30 cellular contexts compared by ENCODE assay signal in genomic region chr11:114283422-114283821, GRCh38. TPM values are rescaled to one million over a fixed set of nuclear protein-coding genes. Genes with fewer than 3 reads are reported as not detected.
"Had no signal": no experiment of that assay in that cellular context is flagged by ENCODE, and none has a peak within 500 bp of the region (broad histone marks: within the 10 kb centered on the region; RNA-seq: fewer than 3 reads in every experiment).

No MANE protein-coding gene starts in this region.

- ATAC-seq: activated naive CD8-positive, alpha-beta T cell treated with anti-CD3 and anti-CD28 coated beads, Interleukin-2, amount 50 U/mL, for 24 hours; activated T-cell treated with anti-CD3 and anti-CD28 coated beads, Interleukin-2, amount 50 U/mL, for 4 hours; body of pancreas; effector memory CD8-positive, alpha-beta T cell; gastroesophageal sphincter; WTC11 had no signal

- H3K27ac ChIP-seq: adrenal gland, body of pancreas, epithelial cell of prostate had no signal

- H3K36me3 Mint-ChIP-seq: activated naive CD4-positive, alpha-beta T cell treated with anti-CD3 and anti-CD28 coated beads, Interleukin-2, amount 50 U/mL, for 24 hours; activated naive CD8-positive, alpha-beta T cell treated with anti-CD3 and anti-CD28 coated beads for 36 hours; WTC11 had no signal

- H3K27ac Mint-ChIP-seq: activated CD4-positive, alpha-beta memory T cell treated with anti-CD3 and anti-CD28 coated beads, Interleukin-2, amount 10 ng/mL, durations not matched to agents 7 days and 5 days; activated CD4-positive, alpha-beta T cell treated with anti-CD3 and anti-CD28 coated beads, Interleukin-2, amount 10 ng/mL, durations not matched to agents 7 days and 5 days; activated naive CD4-positive, alpha-beta T cell treated with anti-CD3 and anti-CD28 coated beads for 36 hours; activated naive CD4-positive, alpha-beta T cell treated with anti-CD3 and anti-CD28 coated beads, Interleukin-2, amount 50 U/mL, for 24 hours; activated naive CD8-positive, alpha-beta T cell treated with anti-CD3 and anti-CD28 coated beads for 36 hours; activated naive CD8-positive, alpha-beta T cell treated with anti-CD3 and anti-CD28 coated beads, Interleukin-2, amount 50 U/mL, for 24 hours; activated T-helper 2 cell treated with anti-CD3 and anti-CD28 coated beads, Interferon-gamma antibody, Interleukin-2, Interleukin-4, amounts not matched to agents 10 μg/mL and 5 μg/mL and 100 μg/mL, durations not matched to agents 14 hours and 24 hours and 36 hours; effector memory CD8-positive, alpha-beta T cell; WTC11 had no signal

- H3K27me3 Mint-ChIP-seq: activated naive CD4-positive, alpha-beta T cell treated with anti-CD3 and anti-CD28 coated beads, Interleukin-2, amount 50 U/mL, for 24 hours; activated naive CD8-positive, alpha-beta T cell treated with anti-CD3 and anti-CD28 coated beads for 36 hours had no signal

- H3K9me3 ChIP-seq: adrenal gland, body of pancreas, esophagus squamous epithelium, gastroesophageal sphincter had no signal

- H3K9me3 Mint-ChIP-seq: activated CD4-positive, alpha-beta memory T cell treated with anti-CD3 and anti-CD28 coated beads, Interleukin-2, amount 10 ng/mL, durations not matched to agents 7 days and 5 days; activated CD4-positive, alpha-beta T cell treated with anti-CD3 and anti-CD28 coated beads, Interleukin-2, amount 10 ng/mL, durations not matched to agents 7 days and 5 days; activated naive CD4-positive, alpha-beta T cell treated with anti-CD3 and anti-CD28 coated beads for 36 hours; activated naive CD4-positive, alpha-beta T cell treated with anti-CD3 and anti-CD28 coated beads, Interleukin-2, amount 50 U/mL, for 24 hours; activated naive CD8-positive, alpha-beta T cell treated with anti-CD3 and anti-CD28 coated beads for 36 hours; activated naive CD8-positive, alpha-beta T cell treated with anti-CD3 and anti-CD28 coated beads, Interleukin-2, amount 50 U/mL, for 24 hours; activated T-cell treated with anti-CD3 and anti-CD28 coated beads, Interleukin-2, amount 50 U/mL, for 4 hours; activated T-helper 2 cell treated with anti-CD3 and anti-CD28 coated beads, Interferon-gamma antibody, Interleukin-2, Interleukin-4, amounts not matched to agents 10 μg/mL and 5 μg/mL and 100 μg/mL, durations not matched to agents 14 hours and 24 hours and 36 hours; effector memory CD8-positive, alpha-beta T cell; WTC11 had no signal

- H3K27me3 ChIP-seq: adrenal gland, body of pancreas had no signal

- H3K4me1 Mint-ChIP-seq: activated CD4-positive, alpha-beta T cell treated with anti-CD3 and anti-CD28 coated beads, Interleukin-2, amount 10 ng/mL, durations not matched to agents 7 days and 5 days; activated naive CD4-positive, alpha-beta T cell treated with anti-CD3 and anti-CD28 coated beads, Interleukin-2, amount 50 U/mL, for 24 hours; activated naive CD8-positive, alpha-beta T cell treated with anti-CD3 and anti-CD28 coated beads for 36 hours; activated naive CD8-positive, alpha-beta T cell treated with anti-CD3 and anti-CD28 coated beads, Interleukin-2, amount 50 U/mL, for 24 hours had no signal

- H3K36me3 ChIP-seq: adrenal gland, esophagus squamous epithelium, gastroesophageal sphincter had no signal

- H3K4me1 ChIP-seq: adrenal gland, body of pancreas had no signal

- DNase-seq: activated CD4-positive, alpha-beta memory T cell treated with anti-CD3 and anti-CD28 coated beads, Interleukin-2, amount 10 ng/mL, durations not matched to agents 7 days and 5 days; activated CD4-positive, alpha-beta T cell treated with anti-CD3 and anti-CD28 coated beads for 1 hour; activated CD4-positive, alpha-beta T cell treated with anti-CD3 and anti-CD28 coated beads for 4 hours; activated CD4-positive, alpha-beta T cell treated with anti-CD3 and anti-CD28 coated beads, Interleukin-2, amount 10 ng/mL, durations not matched to agents 7 days and 5 days; activated CD4-positive, alpha-beta T cell treated with anti-CD3 and anti-CD28 coated beads, Interleukin-2, amount 50 U/mL, for 4 hours; activated CD8-positive, alpha-beta memory T cell treated with anti-CD3 and anti-CD28 coated beads, Interleukin-2, amount 50 U/mL, for 48 hours; activated effector memory CD4-positive, alpha-beta T cell treated with anti-CD3 and anti-CD28 coated beads, Interleukin-2, amount 50 U/mL, for 16 hours; activated naive CD4-positive, alpha-beta T cell treated with anti-CD3 and anti-CD28 coated beads for 36 hours; activated naive CD8-positive, alpha-beta T cell treated with anti-CD3 and anti-CD28 coated beads for 36 hours; activated naive CD8-positive, alpha-beta T cell treated with anti-CD3 and anti-CD28 coated beads, Interleukin-2, amount 50 U/mL, for 24 hours; activated T-cell treated with anti-CD3 and anti-CD28 coated beads for 4 hours; activated T-cell treated with anti-CD3 and anti-CD28 coated beads, Interleukin-2, amount 50 U/mL, for 4 hours; amygdala; aorta; caudate nucleus; cortex of kidney; dermis blood vessel endothelial cell; effector CD4-positive, alpha-beta T cell; effector memory CD8-positive, alpha-beta T cell; esophagus squamous epithelium; foreskin melanocyte; T-helper 2 cell had no signal

- H3K4me3 ChIP-seq: adrenal gland, body of pancreas, esophagus squamous epithelium, gastroesophageal sphincter had no signal

- H3K4me3 Mint-ChIP-seq: activated CD4-positive, alpha-beta memory T cell treated with anti-CD3 and anti-CD28 coated beads, Interleukin-2, amount 10 ng/mL, durations not matched to agents 7 days and 5 days; activated CD4-positive, alpha-beta T cell treated with anti-CD3 and anti-CD28 coated beads, Interleukin-2, amount 10 ng/mL, durations not matched to agents 7 days and 5 days; activated naive CD4-positive, alpha-beta T cell treated with anti-CD3 and anti-CD28 coated beads for 36 hours; activated naive CD4-positive, alpha-beta T cell treated with anti-CD3 and anti-CD28 coated beads, Interleukin-2, amount 50 U/mL, for 24 hours; activated naive CD8-positive, alpha-beta T cell treated with anti-CD3 and anti-CD28 coated beads for 36 hours; activated naive CD8-positive, alpha-beta T cell treated with anti-CD3 and anti-CD28 coated beads, Interleukin-2, amount 50 U/mL, for 24 hours; activated T-cell treated with anti-CD3 and anti-CD28 coated beads, Interleukin-2, amount 50 U/mL, for 4 hours; effector memory CD8-positive, alpha-beta T cell; WTC11 had no signal

RNA-seq across cellular contexts. Expression of gene NNMT, which starts 12.8 kb away (rescaled TPM):
- total RNA-seq: activated CD4-positive, alpha-beta memory T cell treated with anti-CD3 and anti-CD28 coated beads, Interleukin-2, amount 10 ng/mL, durations not matched to agents 7 days and 5 days; activated CD4-positive, alpha-beta T cell treated with anti-CD3 and anti-CD28 coated beads, Interleukin-2, amount 10 ng/mL, durations not matched to agents 7 days and 5 days; activated naive CD4-positive, alpha-beta T cell treated with anti-CD3 and anti-CD28 coated beads for 36 hours; activated naive CD8-positive, alpha-beta T cell treated with anti-CD3 and anti-CD28 coated beads for 36 hours; activated T-helper 2 cell treated with anti-CD3 and anti-CD28 coated beads, Interferon-gamma antibody, Interleukin-2, Interleukin-4, amounts not matched to agents 10 μg/mL and 5 μg/mL and 100 μg/mL, durations not matched to agents 14 hours and 24 hours and 36 hours; T-helper 1 cell treated with Interleukin-12 subunit alpha and Interleukin-12 subunit beta and Interleukin-4 antibody, amounts not matched to agents 30 ng/mL and 1 ng/mL, for 36 hours had no signal
